10 cellular contexts compared by ENCODE assay signal in the genomic region with DNA sequence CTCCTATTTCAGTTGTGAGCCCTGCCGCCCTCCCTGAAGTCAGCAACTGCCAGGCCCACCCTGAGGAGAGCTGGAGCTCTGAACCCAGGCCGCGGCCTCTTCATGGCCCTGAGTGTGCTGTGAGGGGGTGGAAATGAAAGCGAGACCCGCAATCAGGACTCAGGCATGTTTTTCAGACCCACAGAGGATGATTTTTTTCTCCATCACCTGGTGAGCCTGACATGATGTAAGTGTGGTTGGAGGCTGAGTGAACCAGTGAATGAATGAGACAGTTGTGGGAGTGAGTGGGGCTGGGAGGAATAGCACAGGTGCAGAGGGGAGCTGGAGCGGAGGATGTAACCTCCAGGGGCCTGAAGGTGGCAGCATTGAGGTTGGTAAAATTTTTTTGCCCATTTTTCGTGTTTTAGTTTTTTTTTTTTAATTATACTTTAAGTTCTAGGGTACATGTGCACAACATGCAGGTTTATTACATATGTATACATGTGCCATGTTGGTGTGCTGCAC. TPM values are rescaled to one million over a fixed set of nuclear protein-coding genes. Genes with fewer than 3 reads are reported as not detected.
DNase-seq lines count a peak whose midpoint lies in the region; ATAC-seq, FAIRE-seq and TF ChIP-seq lines count a peak whose summit lies in the region.
"Had no signal": no experiment of that assay in that cellular context is flagged by ENCODE, and none has a peak within 500 bp of the region (broad histone marks: within the 10 kb centered on the region; RNA-seq: fewer than 3 reads in every experiment).

No MANE protein-coding gene starts in this region.

- H2AFZ ChIP-seq in hepatocyte = no peak overlapping the region

- no peaks in the 10 kb centered on the region for H3K9me3 ChIP-seq in hepatocyte (ENCODE audit: low read depth)
- H3K9me3 ChIP-seq in prostate gland = no peaks in the 10 kb centered on the region

- H3K4me1 ChIP-seq in hepatocyte (ENCODE audit: insufficient read depth) (no peaks in the 10 kb centered on the region), prostate gland (replicated peaks) (no peaks in the 10 kb centered on the region)

- H3K4me2 ChIP-seq in hepatocyte = no peak overlapping the region

- H3K27me3 ChIP-seq in hepatocyte (peaks cover 39% of the 10 kb centered on the region), prostate gland (replicated peaks; ENCODE audit: insufficient read depth) (no peaks in the 10 kb centered on the region)

- H3K27ac ChIP-seq in hepatocyte (no peak overlapping the region), prostate gland (no peak overlapping the region)

- H3K9me3 Mint-ChIP-seq in activated CD4-positive, alpha-beta memory T cell treated with anti-CD3 and anti-CD28 coated beads for 36 hours = no peaks in the 10 kb centered on the region

- DNase-seq in GM10266 (ENCODE audit: extremely low spot score) = peak; percentile 71
- DNase-seq in HuH-7.5 (ENCODE audit: low spot score) = peak; percentile 69
- DNase-seq in activated CD4-positive, alpha-beta memory T cell treated with anti-CD3 and anti-CD28 coated beads for 36 hours = peak; percentile 74
- peak; percentile 37 for DNase-seq in hepatocyte (ENCODE audit: low spot score)
- DNase-seq in GM12892 (ENCODE audit: insufficient read length) = no peak
- DNase-seq in prostate gland (ENCODE audit: low spot score) = no peak
- DNase-seq in NCI-H1092 (lab: John Stamatoyannopoulos, UW) = no peak

- H3K27me3 Mint-ChIP-seq in activated CD4-positive, alpha-beta memory T cell treated with anti-CD3 and anti-CD28 coated beads for 36 hours = peaks cover 43% of the 10 kb centered on the region

- no peaks in the 10 kb centered on the region for H3K36me3 Mint-ChIP-seq in activated CD4-positive, alpha-beta memory T cell treated with anti-CD3 and anti-CD28 coated beads for 36 hours

- no peak overlapping the region for H3K4me3 Mint-ChIP-seq in activated CD4-positive, alpha-beta memory T cell treated with anti-CD3 and anti-CD28 coated beads for 36 hours
- H3K4me3 Mint-ChIP-seq: memory B cell; T-helper 1 cell treated with Interleukin-12 subunit alpha and Interleukin-12 subunit beta and Interleukin-4 antibody, amounts not matched to agents 30 μg/mL and 1 μg/mL, for 36 hours had no signal

- no peak overlapping the region for H3K27ac Mint-ChIP-seq in activated CD4-positive, alpha-beta memory T cell treated with anti-CD3 and anti-CD28 coated beads for 36 hours
- H3K27ac Mint-ChIP-seq: memory B cell; T-helper 1 cell treated with Interleukin-12 subunit alpha and Interleukin-12 subunit beta and Interleukin-4 antibody, amounts not matched to agents 30 μg/mL and 1 μg/mL, for 36 hours had no signal

- peaks cover 45% of the 10 kb centered on the region for H3K4me1 Mint-ChIP-seq in activated CD4-positive, alpha-beta memory T cell treated with anti-CD3 and anti-CD28 coated beads for 36 hours (ENCODE audit: low read depth)

- H3K9me2 ChIP-seq in hepatocyte (replicated peaks; ENCODE audit: insufficient read depth) = no peaks in the 10 kb centered on the region

- H3K4me3 ChIP-seq in hepatocyte (no peak overlapping the region), prostate gland (no peak overlapping the region)

- H3K36me3 ChIP-seq in hepatocyte (replicated peaks; ENCODE audit: insufficient read depth, low read depth) (no peaks in the 10 kb centered on the region), prostate gland (no peaks in the 10 kb centered on the region)

- TF ChIP-seq CTCF in GM10266 (IDR thresholded peaks at IDR 0.05; ENCODE audit: control insufficient read depth, insufficient read depth, low read depth, missing control alignments) (peak; percentile 50), hepatocyte (IDR thresholded peaks at IDR 0.05; ENCODE audit: poor library complexity) (peak; percentile 50), prostate gland (IDR thresholded peaks at IDR 0.05) (no peak)

- intact Hi-C loops in activated CD4-positive, alpha-beta memory T cell treated with anti-CD3 and anti-CD28 coated beads for 36 hours (cut with micrococcal nuclease) = loop anchor here (1.0 to 10.0 kb wide), 5 partner anchors 62 to 808 kb away; a partner anchor contains a TSS
- intact Hi-C loops in prostate gland (cut with DNase I) = no loop called here

- H3K79me2 ChIP-seq in hepatocyte = no peaks in the 10 kb centered on the region

- FAIRE-seq in GM12892 (lab: Jason Lieb, UNC) = no peak

- CTCF ChIA-PET in activated CD4-positive, alpha-beta memory T cell treated with anti-CD3 and anti-CD28 coated beads for 36 hours (lab: Charles Lee) = interaction anchor here (0.8 to 2.0 kb wide), 7 partner anchors 10 to 809 kb away, joined by 3 to 15 read pairs (median 3); no protein-coding TSS in a partner anchor

- TF ChIP-seq POLR2A in GM12892 (IDR thresholded peaks at IDR 0.05; ENCODE audit: low read depth, low read length) = no peak
- TF ChIP-seq POLR2A in prostate gland (IDR thresholded peaks at IDR 0.05) = no peak

- H4K20me1 ChIP-seq in hepatocyte (ENCODE audit: insufficient read depth, poor library complexity, severe bottlenecking) = no peaks in the 10 kb centered on the region

- POLR2A ChIA-PET in activated CD4-positive, alpha-beta memory T cell treated with anti-CD3 and anti-CD28 coated beads for 36 hours (lab: Charles Lee) = interaction anchor here (0.6 kb wide), 2 partner anchors 372 to 807 kb away, joined by 3 to 7 read pairs; no protein-coding TSS in a partner anchor

- no peak for ATAC-seq in HG02938 (IDR thresholded peaks at IDR 0.05; ENCODE audit: unreplicated experiment)

- 57% methylated on average over 7 of the region's 7 CpGs for WGBS in hepatocyte (ENCODE audit: low lambda C conversion rate, missing lambda C conversion rate)
- WGBS in prostate gland = 72% methylated on average over 7 of the region's 7 CpGs

RNA-seq across cellular contexts. Expression of a gene that starts 18.3 kb away (rescaled TPM):
- not detected for total RNA-seq in activated CD4-positive, alpha-beta memory T cell treated with anti-CD3 and anti-CD28 coated beads for 36 hours
- total RNA-seq in hepatocyte = not detected in 2 replicates
- not detected in 2 replicates for polyA plus RNA-seq in hepatocyte
- not detected for polyA plus RNA-seq in GM12892 (2012; ENCODE audit: missing spikeins)
- total RNA-seq in prostate gland = not detected

RNA-seq across cellular contexts. Expression of a gene that starts 43.3 kb away (rescaled TPM):
- 1 to 10 TPM; 1.8 to 2.2 TPM for total RNA-seq in activated CD4-positive, alpha-beta memory T cell treated with anti-CD3 and anti-CD28 coated beads for 36 hours
- 0.27 and 0.28 TPM in 2 replicates for total RNA-seq in hepatocyte
- polyA plus RNA-seq in hepatocyte = 0.27 TPM in 1 of 2 replicates, not detected in the other
- polyA plus RNA-seq in GM12892 (2012; ENCODE audit: missing spikeins) = 0.08 TPM
- total RNA-seq in prostate gland = 1 to 10 TPM in 1 of 2 donors, not detected in 1; 2.8 TPM

Comparison
In these comparisons a context has a peak if more than half of its experiments do, and no peak if none do; other contexts are left out.
1. DNase-seq: peak in GM10266 (single experiment), HuH-7.5 (single experiment), activated CD4-positive, alpha-beta memory T cell treated with anti-CD3 and anti-CD28 coated beads for 36 hours (single experiment) and hepatocyte (single experiment); none in GM12892 (single experiment), prostate gland (single experiment) and NCI-H1092 (single experiment).
2. CTCF ChIP-seq: peak in GM10266 (single experiment) and hepatocyte (single experiment); none in prostate gland (0 of 4).